In the genomic region with DNA sequence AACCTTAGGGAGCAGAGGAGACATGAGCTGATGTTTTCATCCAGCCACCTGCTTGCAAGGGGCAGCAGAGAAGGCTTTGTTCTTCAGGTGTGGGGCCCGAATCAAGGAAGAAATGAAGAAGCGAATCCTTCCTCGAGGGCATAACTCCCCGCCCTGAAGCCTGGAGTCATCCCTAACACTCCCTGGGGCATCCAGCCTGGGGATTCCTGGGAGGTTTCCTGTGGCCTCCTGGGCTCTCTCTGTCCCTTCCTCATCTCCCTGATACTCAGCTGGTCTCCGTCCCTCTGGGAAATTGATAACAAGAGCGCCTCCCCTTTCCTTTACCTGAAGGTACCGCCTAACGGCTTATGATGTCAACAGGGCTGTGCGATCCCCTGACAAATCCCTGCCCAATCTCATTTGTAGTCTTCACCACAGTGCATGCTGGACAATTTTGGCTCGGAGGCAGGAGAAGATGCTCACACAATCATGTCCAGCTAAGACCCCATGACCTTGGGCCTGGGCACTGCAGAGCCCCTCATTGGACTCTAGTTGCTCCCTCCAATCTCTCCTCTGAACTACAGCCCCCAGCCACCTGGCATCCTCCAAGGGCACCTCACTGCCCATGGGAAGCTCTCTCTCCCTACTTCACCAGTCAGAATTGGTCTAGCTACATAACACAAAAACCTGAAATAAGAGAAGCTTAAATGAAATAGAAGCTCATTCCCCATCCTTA, we compare ENCODE assay signal across 21 cellular contexts.
"Had no signal": no experiment of that assay in that cellular context is flagged by ENCODE, and none has a peak within 500 bp of the region (broad histone marks: within the 10 kb centered on the region; RNA-seq: fewer than 3 reads in every experiment).

No MANE protein-coding gene starts in this region.

- ATAC-seq: body of pancreas, natural killer cell, pancreas had no signal

- H3K36me3 ChIP-seq: left ventricle myocardium inferior, neutrophil, pancreas, SJCRH30, thyroid gland had no signal

- FAIRE-seq: colon, kidney, pancreas, urothelium cell line had no signal

- H3K9me3 ChIP-seq: body of pancreas, left ventricle myocardium inferior, neutrophil, pancreas, SJCRH30, thyroid gland had no signal

- H3K4me3 ChIP-seq: body of pancreas, dorsolateral prefrontal cortex, left ventricle myocardium inferior, pancreas, SJCRH30, thyroid gland had no signal

- H3K27ac ChIP-seq: body of pancreas, dorsolateral prefrontal cortex, left ventricle myocardium inferior, neutrophil, pancreas, SJCRH30, thyroid gland had no signal

- H3K4me1 ChIP-seq: pancreas, SJCRH30, thyroid gland had no signal

- H3K27me3 ChIP-seq: body of pancreas, pancreas, thyroid gland had no signal

- DNase-seq: activated CD4-positive, alpha-beta T cell treated with anti-CD3 and anti-CD28 coated beads for 1 hour; activated gamma-delta T cell treated with Interleukin-2 at 50 U/mL for 16 hours; activated naive CD8-positive, alpha-beta T cell treated with anti-CD3 and anti-CD28 coated beads for 36 hours; caudate nucleus; erythroblast; foreskin melanocyte; kidney; left ventricle myocardium inferior; natural killer cell; SJCRH30; stimulated activated CD4-positive, alpha-beta T cell treated with anti-CD3 and anti-CD28 coated beads, Interleukin-12 subunit alpha, Interleukin-12 subunit beta, amount 100 ng/mL, for 4 hours; stimulated activated CD4-positive, alpha-beta T cell treated with anti-CD3 and anti-CD28 coated beads, Interleukin-1b, Interleukin-23, amount 100 ng/mL, for 48 hours; stimulated activated CD8-positive, alpha-beta memory T cell treated with anti-CD3 and anti-CD28 coated beads, Interleukin-4, amount 100 ng/mL, for 48 hours; stimulated activated naive CD4-positive, alpha-beta T cell; thyroid gland had no signal
